In genomic region chr15:100809151-100809550, GRCh38 we compare ENCODE assay signal across 20 cellular contexts.
A peak's percentile ranks its signal among the peaks of the same experiment; 100 is the strongest.
DNase-seq lines count a peak whose midpoint lies in the region; ATAC-seq, FAIRE-seq and TF ChIP-seq lines count a peak whose summit lies in the region.
"Had no signal": no experiment of that assay in that cellular context is flagged by ENCODE, and none has a peak within 500 bp of the region (broad histone marks: within the 10 kb centered on the region; RNA-seq: fewer than 3 reads in every experiment).

No MANE protein-coding gene starts in this region.

- ATAC-seq in HG03565 (IDR thresholded peaks at IDR 0.05; ENCODE audit: unreplicated experiment) = no peak
- ATAC-seq in HG03045 (IDR thresholded peaks at IDR 0.05; ENCODE audit: unreplicated experiment) = no peak
- ATAC-seq: left colon, Panc1 had no signal

- DNase-seq in HT1080 (ENCODE audit: low read depth) = peak; percentile 59
- DNase-seq in amniotic epithelial cell (ENCODE audit: low read depth) = peak; percentile 14
- peak; percentile 26 for DNase-seq in fibroblast of gingiva (ENCODE audit: low read depth)
- peak; percentile 7 for DNase-seq in renal cortical epithelial cell (ENCODE audit: low read depth)
- no peak for DNase-seq in GM12892 (ENCODE audit: insufficient read length)
- DNase-seq in activated naive CD4-positive, alpha-beta T cell (lab: John Stamatoyannopoulos, UW) = no peak
- DNase-seq: activated CD4-positive, alpha-beta T cell treated with anti-CD3 and anti-CD28 coated beads for 48 hours; effector CD4-positive, alpha-beta T cell; head of caudate nucleus; left colon; naive B cell; NCI-H2171; NCI-H524; NK-92 treated with Interleukin-12 subunit alpha and Interleukin-12 subunit beta, amount 100 ng/mL, for 24 hours; small intestine; stimulated activated CD4-positive, alpha-beta T cell treated with anti-CD3 and anti-CD28 coated beads, Interleukin-1b, Interleukin-23, amount 100 ng/mL, for 48 hours had no signal

- FAIRE-seq in GM12892 (lab: Jason Lieb, UNC) = no peak
- FAIRE-seq: GM19239, small intestine had no signal

- no peak for TF ChIP-seq POLR2A in GM12892 (IDR thresholded peaks at IDR 0.05; ENCODE audit: low read depth, low read length)

Comparison
In these comparisons a context has a peak if more than half of its experiments do, and no peak if none do; other contexts are left out.
1. DNase-seq: peak in HT1080 (single experiment), amniotic epithelial cell (single experiment), fibroblast of gingiva (single experiment) and renal cortical epithelial cell (single experiment); none in GM12892 (single experiment) and activated naive CD4-positive, alpha-beta T cell (0 of 4).